ENCODE assay signal across 19 cellular contexts in the genomic region with DNA sequence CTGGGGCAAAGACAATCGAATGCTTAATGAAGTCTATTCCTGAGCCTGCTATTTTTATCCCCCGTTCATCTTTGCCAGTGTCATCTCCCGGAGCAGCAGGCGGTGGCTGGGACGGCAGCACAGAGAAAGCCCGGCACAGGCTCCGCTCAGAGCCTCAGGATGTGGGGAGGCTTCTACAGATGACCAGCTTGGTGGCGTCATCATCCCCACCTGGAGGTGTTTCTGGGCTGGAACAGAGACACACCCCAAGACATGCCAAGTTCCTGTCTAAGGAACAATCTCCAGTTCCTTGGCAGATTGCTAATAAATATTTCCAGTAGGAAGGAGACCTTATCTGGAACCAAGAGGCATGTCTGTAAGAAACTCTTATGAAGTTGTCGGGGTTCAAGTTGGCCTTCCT.
DNase-seq lines count a peak whose midpoint lies in the region; ATAC-seq, FAIRE-seq and TF ChIP-seq lines count a peak whose summit lies in the region.
"Had no signal": no experiment of that assay in that cellular context is flagged by ENCODE, and none has a peak within 500 bp of the region (broad histone marks: within the 10 kb centered on the region; RNA-seq: fewer than 3 reads in every experiment).

No MANE protein-coding gene starts in this region.

- TF ChIP-seq POLR2A in HepG2 (IDR thresholded peaks at IDR 0.05; ENCODE audit: insufficient read depth in 1 of 2, low read depth in 2 of 2, low read length in 2 of 2) = no peak

- TF ChIP-seq RAD21 in HepG2 (CRISPR knock-in tag; IDR thresholded peaks at IDR 0.05) = no peak

- TF ChIP-seq EP300 in HepG2 (IDR thresholded peaks at IDR 0.05; ENCODE audit: low read depth in 2 of 2, low read length in 2 of 2) = no peak
- TF ChIP-seq EP300 in HepG2 (CRISPR knock-in tag; IDR thresholded peaks at IDR 0.05; ENCODE audit: borderline replicate concordance) = no peak

- H3K27ac ChIP-seq in heart right ventricle (peak overlapping the region in 6 of 10 donors; percentile 11 to 69 (median 66)), HepG2 (ENCODE audit: extremely low read length, insufficient read depth, low read length) (no peak overlapping the region)
- H3K27ac ChIP-seq: PC-9 had no signal

- H3K9me3 ChIP-seq in heart right ventricle (peaks cover 0 to 4% (median 0%) of the 10 kb centered on the region in 11 donors), HepG2 (ENCODE audit: low read length) (no peaks in the 10 kb centered on the region)
- H3K9me3 ChIP-seq: MG63 had no signal

- no peak for FAIRE-seq in HepG2 (lab: Jason Lieb, UNC)
- FAIRE-seq: A204.1, GM12878 had no signal

- in situ Hi-C loops in HepG2 (cut with HindIII; ENCODE audit: extremely low pct_ligation_motif_present, low pct_unique_long_range_greater_than_20kb) = no loop called here

- H3K4me2 ChIP-seq in HepG2 (ENCODE audit: low read depth, low read length) = no peak overlapping the region
- H3K4me2 ChIP-seq: GM23338, PC-9 had no signal

- no peak overlapping the region for H3K9ac ChIP-seq in HepG2 (ENCODE audit: insufficient read depth, low read depth, low read length)

- no peak overlapping the region for H2AFZ ChIP-seq in HepG2 (ENCODE audit: low read length)
- H2AFZ ChIP-seq: PC-9 had no signal

- no TSS peak for BruUV-seq in HepG2 (replicated peaks; lab: Mats Ljungman, UMichigan)

- H3K36me3 ChIP-seq in heart right ventricle (no peaks in the 10 kb centered on the region), HepG2 (replicated peaks in 1 of 2; ENCODE audit: control insufficient read depth in 1 of 2, insufficient read depth in 2 of 2, low read length in 2 of 2) (no peaks in the 10 kb centered on the region)
- H3K36me3 ChIP-seq: MG63 had no signal

- ATAC-seq in heart right ventricle (peak in 7 of 8 donors; percentile 54 to 84 (median 69)), HepG2 (no peak), HG03135 (IDR thresholded peaks at IDR 0.05; ENCODE audit: unreplicated experiment) (no peak)
- ATAC-seq: GM12878, GM23338, HCT116 had no signal

- peaks cover 0 to 10% (median 5%) of the 10 kb centered on the region in 7 donors for H3K27me3 ChIP-seq in heart right ventricle
- peaks cover 0 to 22% of the 10 kb centered on the region in 2 experiments; a peak in 3 of 5 replicates for H3K27me3 ChIP-seq in HepG2 (ENCODE audit: control insufficient read depth in 1 of 2, insufficient read depth in 2 of 2, low read length in 2 of 2)
- H3K27me3 ChIP-seq: MG63 had no signal

- 26 to 36% methylated on average over 9 of the region's 9 CpGs for WGBS in heart right ventricle, 2 donors
- 15% methylated on average over 6 of the region's 9 CpGs for WGBS in HepG2 (ENCODE audit: low lambda C conversion rate)

- no peak for TF ChIP-seq CTCF in heart right ventricle (IDR thresholded peaks at IDR 0.05)
- no peak for TF ChIP-seq CTCF in HepG2 (CRISPR knock-in tag; IDR thresholded peaks at IDR 0.05)

- intact Hi-C loops in heart right ventricle (cut with DNase I) = loop anchor here in 1 of 10 donors (10.0 kb wide), 1 partner anchor 110 kb away; no protein-coding TSS in a partner anchor
- intact Hi-C loops in HepG2 (cut with micrococcal nuclease; ENCODE audit: unreplicated experiment) = no loop called here

- DNase-seq in Ammon's horn (ENCODE audit: low spot score) (peak; percentile 12), cerebellar cortex (ENCODE audit: low spot score) (peak; percentile 66), heart right ventricle (peak in 1 of 2 donors; percentile 42), putamen (ENCODE audit: low spot score) (peak; percentile 45), HepG2 (ENCODE audit: low spot score) (no peak), D341Med (ENCODE audit: low spot score) (no peak)
- DNase-seq: DND-41, GDM1, MG63, NCI-H1092 treated with DMSO at 0.1 percent for 48 hours, NCI-H1694, NCI-H510A treated with DMSO at 0.1 percent for 48 hours, NCI-H82, PC-9 had no signal

- no peaks in the 10 kb centered on the region for H3K79me2 ChIP-seq in HepG2 (ENCODE audit: insufficient read depth, low read length)

- CTCF ChIA-PET in HepG2 (lab: Yijun Ruan, JAX; ENCODE audit: low intra/inter-chr PET ratio, low total read pairs) = no interaction called here

- peak overlapping the region in 1 of 10 donors; percentile 7 for H3K4me3 ChIP-seq in heart right ventricle
- no peak overlapping the region for H3K4me3 ChIP-seq in HepG2 (replicated peaks in 1 of 3; ENCODE audit: insufficient read depth in 1 of 3, low read depth in 2 of 3, low read length in 3 of 3)
- H3K4me3 ChIP-seq: GM12878, GM23338, MG63, PC-9 had no signal

- H4K20me1 ChIP-seq in HepG2 (ENCODE audit: insufficient read depth, low read length) = no peaks in the 10 kb centered on the region

- POLR2A ChIA-PET in HepG2 (lab: Yijun Ruan, JAX) = no interaction called here

- peaks cover 6 to 39% (median 18%) of the 10 kb centered on the region in 9 donors for H3K4me1 ChIP-seq in heart right ventricle
- no peaks in the 10 kb centered on the region for H3K4me1 ChIP-seq in HepG2 (ENCODE audit: insufficient read depth, low read length)

TF ChIP-seq in HepG2, 621 proteins besides CTCF, POLR2A, EP300 and RAD21:
- TF ChIP-seq ZNF577 (CRISPR knock-in tag; IDR thresholded peaks at IDR 0.05; ENCODE audit: borderline replicate concordance, low read depth) = no peak
- no peak for TF ChIP-seq ZGPAT (CRISPR knock-in tag; IDR thresholded peaks at IDR 0.05)
- TF ChIP-seq KDM6A (CRISPR knock-in tag; IDR thresholded peaks at IDR 0.05; ENCODE audit: low read depth) = no peak
- no peak for TF ChIP-seq ZNF740 (CRISPR knock-in tag; IDR thresholded peaks at IDR 0.05)
- TF ChIP-seq ZNF891 (CRISPR knock-in tag; IDR thresholded peaks at IDR 0.05) = no peak
- TF ChIP-seq, protein P1, sequence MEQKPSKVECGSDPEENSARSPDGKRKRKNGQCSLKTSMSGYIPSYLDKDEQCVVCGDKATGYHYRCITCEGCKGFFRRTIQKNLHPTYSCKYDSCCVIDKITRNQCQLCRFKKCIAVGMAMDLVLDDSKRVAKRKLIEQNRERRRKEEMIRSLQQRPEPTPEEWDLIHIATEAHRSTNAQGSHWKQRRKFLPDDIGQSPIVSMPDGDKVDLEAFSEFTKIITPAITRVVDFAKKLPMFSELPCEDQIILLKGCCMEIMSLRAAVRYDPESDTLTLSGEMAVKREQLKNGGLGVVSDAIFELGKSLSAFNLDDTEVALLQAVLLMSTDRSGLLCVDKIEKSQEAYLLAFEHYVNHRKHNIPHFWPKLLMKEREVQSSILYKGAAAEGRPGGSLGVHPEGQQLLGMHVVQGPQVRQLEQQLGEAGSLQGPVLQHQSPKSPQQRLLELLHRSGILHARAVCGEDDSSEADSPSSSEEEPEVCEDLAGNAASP (CRISPR knock-in tag; IDR thresholded peaks at IDR 0.05; ENCODE audit: borderline replicate concordance) = no peak
- TF ChIP-seq ASH2L (IDR thresholded peaks at IDR 0.05; ENCODE audit: insufficient read length, low read depth, low read length) = no peak
- no peak for TF ChIP-seq SNAPC5 (CRISPR knock-in tag; IDR thresholded peaks at IDR 0.05; ENCODE audit: borderline replicate concordance)
- TF ChIP-seq ZNF737 (CRISPR knock-in tag; IDR thresholded peaks at IDR 0.05; ENCODE audit: borderline replicate concordance) = no peak

Comparison
In these comparisons a context has a peak if more than half of its experiments do, and no peak if none do; other contexts are left out.
1. DNase-seq: peak in Ammon's horn (single experiment), cerebellar cortex (single experiment) and putamen (single experiment); none in HepG2 (single experiment) and D341Med (single experiment).
2. ATAC-seq: peak in heart right ventricle (7 of 8); none in HepG2 (single experiment) and HG03135 (single experiment).